ENCODE assay signal across 14 cellular contexts in the genomic region with DNA sequence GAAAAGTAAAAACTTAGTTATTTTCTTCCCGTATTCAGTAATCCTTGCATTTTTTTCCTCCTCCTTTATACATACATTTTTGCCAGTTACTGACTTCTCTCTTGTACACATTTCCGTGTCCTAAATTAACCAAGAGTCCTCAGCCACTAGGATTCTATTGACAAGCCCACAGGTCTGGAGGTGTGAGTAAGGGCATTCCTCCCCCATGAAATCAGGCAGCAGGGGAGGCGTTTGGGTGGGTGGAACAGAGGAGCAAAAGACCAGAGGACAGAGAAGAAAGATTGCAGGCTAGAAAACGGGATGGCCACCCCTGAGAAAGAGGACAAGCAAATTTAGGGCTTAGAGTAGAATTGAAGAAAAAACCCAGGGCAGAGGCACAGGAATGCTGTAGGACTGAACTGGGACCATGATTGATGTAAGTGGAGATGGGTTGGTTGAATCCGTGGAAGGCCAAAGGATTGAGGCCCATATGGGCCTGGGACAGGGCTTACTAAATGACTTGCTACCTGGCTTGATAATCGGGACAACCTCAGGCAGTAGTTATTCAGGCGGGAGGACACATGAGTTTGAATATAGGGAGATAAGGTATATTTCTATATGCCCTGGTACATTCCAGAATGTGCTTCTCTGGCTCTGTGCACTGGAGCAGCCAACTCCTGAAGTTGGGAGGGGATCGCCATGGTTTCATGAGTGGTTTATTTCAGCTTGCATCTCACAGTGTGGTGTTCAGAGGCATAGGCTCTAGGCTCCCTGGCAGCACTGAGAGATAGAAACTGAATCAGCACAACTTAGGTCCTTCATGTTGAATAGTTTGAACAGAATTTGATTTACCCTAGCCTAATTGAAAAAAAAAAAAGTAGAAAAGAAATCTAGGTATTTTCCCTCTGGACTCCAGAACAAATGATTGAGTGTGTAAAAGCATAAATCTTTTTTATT.
DNase-seq lines count a peak whose midpoint lies in the region; ATAC-seq and TF ChIP-seq lines count a peak whose summit lies in the region.
"Had no signal": no experiment of that assay in that cellular context is flagged by ENCODE, and none has a peak within 500 bp of the region (broad histone marks: within the 10 kb centered on the region; RNA-seq: fewer than 3 reads in every experiment).

No MANE protein-coding gene starts in this region.

- H3K36me3 ChIP-seq in SU-DHL-6 (ENCODE audit: low read length) = peaks cover 17% of the 10 kb centered on the region
- H3K36me3 ChIP-seq in neutrophil = peaks cover 47% of the 10 kb centered on the region
- H3K36me3 ChIP-seq: breast epithelium had no signal

- TF ChIP-seq CTCF in GM12865 (IDR thresholded peaks at IDR 0.05; ENCODE audit: insufficient read depth, low read depth, low read length, missing control alignments) (no peak), SU-DHL-6 (IDR thresholded peaks at IDR 0.05; ENCODE audit: insufficient read depth, low read length, poor library complexity, severe bottlenecking) (no peak), neutrophil (IDR thresholded peaks at IDR 0.05) (no peak)

- no peaks in the 10 kb centered on the region for H3K9me3 ChIP-seq in SU-DHL-6 (ENCODE audit: insufficient read depth, low read length)
- no peaks in the 10 kb centered on the region for H3K9me3 ChIP-seq in neutrophil
- H3K9me3 ChIP-seq: A549, breast epithelium had no signal

- H3K9ac ChIP-seq in SU-DHL-6 (ENCODE audit: low read length) = peak overlapping the region; percentile 41

- no peaks in the 10 kb centered on the region for H3K9me2 ChIP-seq in SU-DHL-6 (replicated peaks; ENCODE audit: insufficient read depth, low read length)

- no peak for ATAC-seq in GM21528 (IDR thresholded peaks at IDR 0.05; ENCODE audit: low FRiP score, unreplicated experiment)
- ATAC-seq: A549 had no signal

- H3K4me2 ChIP-seq in SU-DHL-6 (ENCODE audit: low read depth, low read length, poor library complexity, severe bottlenecking) = peak overlapping the region; percentile 63
- H3K4me2 ChIP-seq: A549 had no signal

- H3K27ac ChIP-seq in SU-DHL-6 (ENCODE audit: low read depth, low read length) (peak overlapping the region; percentile 83), neutrophil (peak overlapping the region; percentile 87)
- H3K27ac ChIP-seq: A549, breast epithelium had no signal

- H3K4me1 ChIP-seq in neutrophil (ENCODE audit: control insufficient read depth in 1 of 2, insufficient read depth in 1 of 2, low read depth in 1 of 2, low read length in 1 of 2) = peaks cover 80 to 81% of the 10 kb centered on the region in 2 experiments
- H3K4me1 ChIP-seq: A549, breast epithelium had no signal

- H2AFZ ChIP-seq in SU-DHL-6 (ENCODE audit: low read depth, low read length, severe bottlenecking) = no peak overlapping the region

- peak; percentile 11 for DNase-seq in NK-92 treated with Interleukin-12 subunit alpha and Interleukin-12 subunit beta, amount 100 ng/mL, for 24 hours (lab: John Stamatoyannopoulos, UW)
- no peak for DNase-seq in NK-92 (lab: John Stamatoyannopoulos, UW; ENCODE audit: unreplicated experiment)
- no peak for DNase-seq in GM12865 (ENCODE audit: low read depth)
- no peak for DNase-seq in GOT3 (lab: John Stamatoyannopoulos, UW)
- DNase-seq in nucleus accumbens (lab: John Stamatoyannopoulos, UW) = no peak
- DNase-seq: foreskin melanocyte, NCI-H1092 treated with DMSO at 0.1 percent for 48 hours, NCI-H226 had no signal

- peak overlapping the region; percentile 29 for H3K4me3 ChIP-seq in GM12865 (ENCODE audit: low read depth, low read length)
- H3K4me3 ChIP-seq in SU-DHL-6 (ENCODE audit: insufficient read depth, low read length, poor library complexity, severe bottlenecking) = peak overlapping the region; percentile 4
- H3K4me3 ChIP-seq in neutrophil (ENCODE audit: low read depth in 1 of 2, low read length in 1 of 2) = no peak overlapping the region
- H3K4me3 ChIP-seq: A549, breast epithelium, lung had no signal

- no peaks in the 10 kb centered on the region for H4K20me1 ChIP-seq in SU-DHL-6 (ENCODE audit: low read depth, low read length)

- peaks cover 84% of the 10 kb centered on the region for H3F3A ChIP-seq in SU-DHL-6 (ENCODE audit: insufficient read depth)

- no peaks in the 10 kb centered on the region for H3K27me3 ChIP-seq in SU-DHL-6 (ENCODE audit: low read length)
- no peaks in the 10 kb centered on the region for H3K27me3 ChIP-seq in neutrophil
- H3K27me3 ChIP-seq: breast epithelium had no signal

- H3K79me2 ChIP-seq in SU-DHL-6 (ENCODE audit: insufficient read depth, low read length) = peaks cover 78% of the 10 kb centered on the region

Comparison
In these comparisons a context has a peak if more than half of its experiments do, and no peak if none do; other contexts are left out.
1. H3K4me3 ChIP-seq: peak in GM12865 (single experiment) and SU-DHL-6 (single experiment); none in neutrophil (0 of 2).